Comparison of ENCODE assay signal across 8 cellular contexts in genomic region chr6:53484409-53485280, GRCh38.
A peak's percentile ranks its signal among the peaks of the same experiment; 100 is the strongest.
DNase-seq lines count a peak whose midpoint lies in the region; ATAC-seq and TF ChIP-seq lines count a peak whose summit lies in the region.

No MANE protein-coding gene starts in this region.

- TF ChIP-seq CTCF in GM06990 (IDR thresholded peaks at IDR 0.05; ENCODE audit: insufficient read depth, low read length, poor library complexity, severe bottlenecking) (peak; percentile 92), right atrium auricular region (IDR thresholded peaks at IDR 0.05) (peak; percentile 92 to 96)

- peak overlapping the region; percentile 6 to 19 for H3K27ac ChIP-seq in right atrium auricular region

- peak overlapping the region; percentile 12 for H3K4me2 ChIP-seq in skeletal muscle satellite cell (ENCODE audit: low read length)

- no peaks in the 10 kb centered on the region for H3K9me3 ChIP-seq in right atrium auricular region
- H3K9me3 ChIP-seq in skeletal muscle satellite cell (replicated peaks; ENCODE audit: low read length), result no peaks in the 10 kb centered on the region

- H3K4me3 ChIP-seq in GM06990 (replicated peaks; ENCODE audit: low read depth, low read length), result no peak overlapping the region
- no peak overlapping the region for H3K4me3 ChIP-seq in right atrium auricular region
- H3K4me3 ChIP-seq in skeletal muscle satellite cell (ENCODE audit: low read length), result no peak overlapping the region

- H3K9ac ChIP-seq in skeletal muscle satellite cell (ENCODE audit: low read depth, low read length), result no peak overlapping the region

- DNase-seq in GM06990 (ENCODE audit: extremely low read depth, insufficient read length) (no peak), NCI-H1092 treated with DMSO at 0.1 percent for 48 hours (lab: John Stamatoyannopoulos, UW) (peak; percentile 52), SKM-1 (lab: John Stamatoyannopoulos, UW; ENCODE audit: unreplicated experiment) (peak; percentile 62), amniotic epithelial cell (ENCODE audit: low read depth) (peak; percentile 74), right atrium auricular region (ENCODE audit: low spot score) (peak; percentile 75), islet precursor cell (no peak)

- ATAC-seq in HG02678 (IDR thresholded peaks at IDR 0.05; ENCODE audit: unreplicated experiment), result no peak

- H3K36me3 ChIP-seq in GM06990 (ENCODE audit: control insufficient read depth, insufficient read depth, low read length) (no peaks in the 10 kb centered on the region), right atrium auricular region (no peaks in the 10 kb centered on the region), skeletal muscle satellite cell (ENCODE audit: insufficient read depth, low read length) (no peaks in the 10 kb centered on the region)

- H3K27me3 ChIP-seq in GM06990 (replicated peaks; ENCODE audit: control insufficient read depth, insufficient read depth, low read length) (no peaks in the 10 kb centered on the region), right atrium auricular region (no peaks in the 10 kb centered on the region), skeletal muscle satellite cell (ENCODE audit: control insufficient read depth, insufficient read depth, low read length) (peaks cover 31% of the 10 kb centered on the region)

- H3K4me1 ChIP-seq in right atrium auricular region, result peaks cover 0 to 18% of the 10 kb centered on the region in 2 donors
- no peaks in the 10 kb centered on the region for H3K4me1 ChIP-seq in skeletal muscle satellite cell (ENCODE audit: control insufficient read depth, insufficient read depth, low read length)

Comparison
In these comparisons a context has a peak if more than half of its experiments do, and no peak if none do; other contexts are left out.
1. DNase-seq: peak in NCI-H1092 treated with DMSO at 0.1 percent for 48 hours (single experiment), SKM-1 (single experiment), amniotic epithelial cell (single experiment) and right atrium auricular region (single experiment); none in GM06990 (single experiment) and islet precursor cell (single experiment).